ENCODE assay signal across 14 cellular contexts in the genomic region with DNA sequence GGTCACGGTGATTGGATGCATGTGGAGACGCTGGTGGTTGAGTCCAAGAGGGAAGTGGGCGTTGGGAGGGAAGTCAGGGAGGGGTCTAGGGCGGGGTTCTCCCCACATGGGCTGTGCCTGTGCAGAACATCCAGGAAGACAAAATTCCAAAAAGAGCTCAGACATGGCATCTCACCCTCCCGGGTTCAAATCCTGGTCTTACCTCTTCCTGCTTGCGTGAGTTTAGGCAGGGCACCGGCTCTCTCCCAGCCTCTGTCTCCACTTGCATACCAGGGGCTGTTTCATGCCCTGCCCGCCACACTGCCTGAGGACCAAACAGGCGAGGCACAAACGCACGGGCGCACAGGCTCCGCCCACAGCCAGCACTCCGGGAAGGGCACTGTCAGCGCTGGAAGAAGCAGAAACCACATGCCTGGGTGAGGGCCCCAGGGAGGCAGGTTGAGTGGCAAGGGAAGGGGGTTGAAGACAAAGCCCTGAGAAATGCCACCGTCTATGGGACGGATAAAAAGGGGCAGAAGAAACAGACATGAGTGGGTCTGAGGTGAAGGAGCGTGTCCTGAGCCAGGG.
"Had no signal": no experiment of that assay in that cellular context is flagged by ENCODE, and none has a peak within 500 bp of the region (broad histone marks: within the 10 kb centered on the region; RNA-seq: fewer than 3 reads in every experiment).

No MANE protein-coding gene starts in this region.

- H3K36me3 ChIP-seq: lower lobe of right lung, ovary, tibial artery had no signal

- H3K4me1 Mint-ChIP-seq: stimulated activated effector memory CD8-positive, alpha-beta T cell treated with anti-CD3 and anti-CD28 coated beads, Interleukin-12 subunit alpha, Interleukin-12 subunit beta, amount 100 ng/mL, for 72 hours had no signal

- H3K4me3 Mint-ChIP-seq: activated T-cell treated with anti-CD3 and anti-CD28 coated beads, Interleukin-2, amount 50 U/mL, for 4 hours; stimulated activated effector memory CD8-positive, alpha-beta T cell treated with anti-CD3 and anti-CD28 coated beads, Interleukin-12 subunit alpha, Interleukin-12 subunit beta, amount 100 ng/mL, for 72 hours had no signal

- H3K9me3 ChIP-seq: lower lobe of right lung, ovary, tibial artery had no signal

- H3K27ac Mint-ChIP-seq: activated naive CD4-positive, alpha-beta T cell treated with anti-CD3 and anti-CD28 coated beads, Interleukin-2, amount 50 U/mL, for 72 hours; stimulated activated effector memory CD8-positive, alpha-beta T cell treated with anti-CD3 and anti-CD28 coated beads, Interleukin-12 subunit alpha, Interleukin-12 subunit beta, amount 100 ng/mL, for 72 hours had no signal

- ATAC-seq: activated CD4-positive, CD25-positive, alpha-beta regulatory T cell treated with anti-CD3 and anti-CD28 coated beads, Interleukin-2, amount 50 U/mL, for 24 hours; activated naive CD4-positive, alpha-beta T cell treated with anti-CD3 and anti-CD28 coated beads, Interleukin-2, amount 50 U/mL, for 72 hours; activated T-cell treated with anti-CD3 and anti-CD28 coated beads, Interleukin-2, amount 50 U/mL, for 4 hours; lower lobe of right lung; stimulated activated effector memory CD8-positive, alpha-beta T cell treated with anti-CD3 and anti-CD28 coated beads, Interleukin-12 subunit alpha, Interleukin-12 subunit beta, amount 100 ng/mL, for 72 hours had no signal

- H3K36me3 Mint-ChIP-seq: activated naive CD4-positive, alpha-beta T cell treated with anti-CD3 and anti-CD28 coated beads, Interleukin-2, amount 50 U/mL, for 72 hours; stimulated activated effector memory CD8-positive, alpha-beta T cell treated with anti-CD3 and anti-CD28 coated beads, Interleukin-12 subunit alpha, Interleukin-12 subunit beta, amount 100 ng/mL, for 72 hours had no signal

- H3K4me3 ChIP-seq: lower lobe of right lung, ovary, tibial artery had no signal

- H3K4me1 ChIP-seq: lower lobe of right lung, tibial artery had no signal

- DNase-seq: activated gamma-delta T cell; activated T-cell treated with anti-CD3 and anti-CD28 coated beads, Interleukin-2, amount 50 U/mL, for 4 hours; amniotic stem cell; caudate nucleus; cortex of kidney; effector CD8-positive, alpha-beta T cell; foreskin fibroblast; lower lobe of right lung; midbrain; tibial artery had no signal

- H3K27ac ChIP-seq: lower lobe of right lung, ovary, tibial artery had no signal

- H3K27me3 ChIP-seq: ovary had no signal

- H3K9me3 Mint-ChIP-seq: activated naive CD4-positive, alpha-beta T cell treated with anti-CD3 and anti-CD28 coated beads, Interleukin-2, amount 50 U/mL, for 72 hours; stimulated activated effector memory CD8-positive, alpha-beta T cell treated with anti-CD3 and anti-CD28 coated beads, Interleukin-12 subunit alpha, Interleukin-12 subunit beta, amount 100 ng/mL, for 72 hours had no signal
